ENCODE assay signal across 9 cellular contexts in the genomic region with DNA sequence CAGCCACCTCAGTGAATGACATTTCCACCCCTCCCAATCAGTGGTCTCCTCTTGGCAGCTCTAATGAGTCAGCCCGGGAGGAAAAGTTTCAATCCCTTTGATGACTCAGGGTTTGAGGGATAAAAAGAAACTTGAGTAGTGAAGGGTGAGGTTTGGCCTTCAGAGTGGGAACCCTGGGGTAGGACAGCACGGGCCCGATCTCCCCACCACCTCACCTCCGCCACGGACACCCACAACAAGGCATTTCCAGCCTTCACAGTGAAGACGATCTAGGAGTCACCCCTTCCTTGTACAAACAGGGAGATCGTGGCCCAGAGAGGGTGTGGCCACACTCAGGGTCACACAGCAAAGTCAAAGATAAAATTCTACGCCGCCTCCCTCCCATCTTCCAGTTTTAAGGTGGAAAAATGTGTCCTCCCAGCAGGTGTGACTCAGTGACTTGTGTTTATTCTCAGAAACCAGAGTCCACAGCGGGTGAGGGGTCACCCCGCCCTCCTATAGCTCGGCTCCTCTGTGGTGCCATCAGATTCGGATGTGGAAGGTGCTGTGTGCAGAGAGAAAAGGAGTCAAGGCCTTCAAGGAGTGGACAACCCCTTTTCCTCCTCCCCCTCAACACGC. TPM values are rescaled to one million over a fixed set of nuclear protein-coding genes. Genes with fewer than 3 reads are reported as not detected.
DNase-seq lines count a peak whose midpoint lies in the region; ATAC-seq and TF ChIP-seq lines count a peak whose summit lies in the region.
"Had no signal": no experiment of that assay in that cellular context is flagged by ENCODE, and none has a peak within 500 bp of the region (broad histone marks: within the 10 kb centered on the region; RNA-seq: fewer than 3 reads in every experiment).

No MANE protein-coding gene starts in this region.

- ATAC-seq in HG03342 (IDR thresholded peaks at IDR 0.05; ENCODE audit: unreplicated experiment): no peak

- no peaks in the 10 kb centered on the region for H3K36me3 ChIP-seq in tibial nerve

- TF ChIP-seq POLR2A in tibial nerve (IDR thresholded peaks at IDR 0.05): no peak

- 67 to 74% methylated on average over 14 of the region's 14 CpGs for WGBS in tibial nerve, 2 donors

- peak overlapping the region; percentile 69 for H3K27ac Mint-ChIP-seq in activated naive CD8-positive, alpha-beta T cell treated with anti-CD3 and anti-CD28 coated beads for 36 hours
- H3K27ac Mint-ChIP-seq: nephron had no signal

- no peak for TF ChIP-seq EP300 in tibial nerve (IDR thresholded peaks at IDR 0.05)

- no peak overlapping the region for H3K4me3 ChIP-seq in tibial nerve

- no peaks in the 10 kb centered on the region for H3K9me3 ChIP-seq in tibial nerve

- H3K27me3 Mint-ChIP-seq in activated naive CD8-positive, alpha-beta T cell treated with anti-CD3 and anti-CD28 coated beads for 36 hours: no peaks in the 10 kb centered on the region

- H3K9me3 Mint-ChIP-seq in activated naive CD8-positive, alpha-beta T cell treated with anti-CD3 and anti-CD28 coated beads for 36 hours: no peaks in the 10 kb centered on the region
- H3K9me3 Mint-ChIP-seq: nephron had no signal

- H3K36me3 Mint-ChIP-seq in activated naive CD8-positive, alpha-beta T cell treated with anti-CD3 and anti-CD28 coated beads for 36 hours: peaks cover 3% of the 10 kb centered on the region

- TF ChIP-seq CTCF in tibial nerve (IDR thresholded peaks at IDR 0.05): no peak

- no peak overlapping the region for H3K27ac ChIP-seq in tibial nerve

- H3K4me1 Mint-ChIP-seq in activated naive CD8-positive, alpha-beta T cell treated with anti-CD3 and anti-CD28 coated beads for 36 hours: peaks cover 22% of the 10 kb centered on the region
- H3K4me1 Mint-ChIP-seq: nephron had no signal

- H3K4me3 Mint-ChIP-seq in activated naive CD8-positive, alpha-beta T cell treated with anti-CD3 and anti-CD28 coated beads for 36 hours: no peak overlapping the region
- H3K4me3 Mint-ChIP-seq: nephron had no signal

- H3K27me3 ChIP-seq in tibial nerve: no peaks in the 10 kb centered on the region

- peak; percentile 61 for DNase-seq in AG08396 (ENCODE audit: low spot score)
- DNase-seq in LoVo (ENCODE audit: low spot score): peak; percentile 74
- DNase-seq in activated naive CD8-positive, alpha-beta T cell treated with anti-CD3 and anti-CD28 coated beads for 36 hours: peak; percentile 78
- peak; percentile 70 for DNase-seq in myocyte (ENCODE audit: low read depth)
- DNase-seq in tibial nerve (ENCODE audit: low spot score in 2 of 2): no peak
- DNase-seq in NCI-H345 treated with DMSO at 0.1 percent for 48 hours (lab: John Stamatoyannopoulos, UW; ENCODE audit: unreplicated experiment): no peak
- DNase-seq in DMS 273 (lab: John Stamatoyannopoulos, UW; ENCODE audit: unreplicated experiment): no peak

- no peaks in the 10 kb centered on the region for H3K4me1 ChIP-seq in tibial nerve

RNA-seq across cellular contexts. Expression of gene CIB3, which starts 12.3 kb away (rescaled TPM):
- not detected for total RNA-seq in activated naive CD8-positive, alpha-beta T cell treated with anti-CD3 and anti-CD28 coated beads for 36 hours
- total RNA-seq in myocyte (not detected in 2 replicates), tibial nerve (not detected)
- not detected for polyA plus RNA-seq in myocyte (2012)

RNA-seq across cellular contexts. Expression of gene HSH2D, which starts 17.6 kb away (rescaled TPM):
- total RNA-seq in activated naive CD8-positive, alpha-beta T cell treated with anti-CD3 and anti-CD28 coated beads for 36 hours: 10 to 100 TPM; 29.6 to 29.8 TPM
- total RNA-seq in myocyte (not detected in 2 replicates), tibial nerve (under 1 TPM in 1 of 4 donors, not detected in 3; 0.22 TPM)
- not detected for polyA plus RNA-seq in myocyte (2012)

RNA-seq across cellular contexts. Expression of gene FAM32A, which starts 24.2 kb away (rescaled TPM):
- total RNA-seq in activated naive CD8-positive, alpha-beta T cell treated with anti-CD3 and anti-CD28 coated beads for 36 hours: 10 to 100 TPM; 65.0 to 66.3 TPM
- total RNA-seq in myocyte (98.4 and 108 TPM in 2 replicates), tibial nerve (10 to 100 TPM; 55.3 to 82.6 (median 73.0) TPM)
- 89.7 TPM for polyA plus RNA-seq in myocyte (2012)

RNA-seq across cellular contexts. Expression of gene AP1M1, which starts 36.7 kb away (rescaled TPM):
- 10 to 100 TPM; 90.7 to 97.2 TPM for total RNA-seq in activated naive CD8-positive, alpha-beta T cell treated with anti-CD3 and anti-CD28 coated beads for 36 hours
- total RNA-seq in myocyte: 82.6 and 89.3 TPM in 2 replicates
- 81.2 TPM for polyA plus RNA-seq in myocyte (2012)
- 100 to 1,000 TPM in 3 of 4 donors, 10 to 100 TPM in 1; 92.8 to 144 (median 109) TPM for total RNA-seq in tibial nerve

RNA-seq across cellular contexts. Expression of gene RAB8A, which starts 49.4 kb away (rescaled TPM):
- 100 to 1,000 TPM; 168 to 169 TPM for total RNA-seq in activated naive CD8-positive, alpha-beta T cell treated with anti-CD3 and anti-CD28 coated beads for 36 hours
- total RNA-seq in myocyte (23.8 and 29.2 TPM in 2 replicates), tibial nerve (10 to 100 TPM; 27.3 to 42.9 (median 36.3) TPM)
- 74.6 TPM for polyA plus RNA-seq in myocyte (2012)

Comparison
In these comparisons a context has a peak if more than half of its experiments do, and no peak if none do; other contexts are left out.
1. DNase-seq: peak in AG08396 (single experiment), LoVo (single experiment), activated naive CD8-positive, alpha-beta T cell treated with anti-CD3 and anti-CD28 coated beads for 36 hours (single experiment) and myocyte (single experiment); none in tibial nerve (0 of 2), NCI-H345 treated with DMSO at 0.1 percent for 48 hours (single experiment) and DMS 273 (single experiment).
2. RNA of gene HSH2D, which starts 17.6 kb away (total RNA-seq): 29.6 to 29.8 TPM in activated naive CD8-positive, alpha-beta T cell treated with anti-CD3 and anti-CD28 coated beads for 36 hours; not detected in myocyte and 0.22 TPM in tibial nerve; every median in the first group is over 10 times any median in the second.